Comparison of ENCODE assay signal across 12 cellular contexts in the genomic region with DNA sequence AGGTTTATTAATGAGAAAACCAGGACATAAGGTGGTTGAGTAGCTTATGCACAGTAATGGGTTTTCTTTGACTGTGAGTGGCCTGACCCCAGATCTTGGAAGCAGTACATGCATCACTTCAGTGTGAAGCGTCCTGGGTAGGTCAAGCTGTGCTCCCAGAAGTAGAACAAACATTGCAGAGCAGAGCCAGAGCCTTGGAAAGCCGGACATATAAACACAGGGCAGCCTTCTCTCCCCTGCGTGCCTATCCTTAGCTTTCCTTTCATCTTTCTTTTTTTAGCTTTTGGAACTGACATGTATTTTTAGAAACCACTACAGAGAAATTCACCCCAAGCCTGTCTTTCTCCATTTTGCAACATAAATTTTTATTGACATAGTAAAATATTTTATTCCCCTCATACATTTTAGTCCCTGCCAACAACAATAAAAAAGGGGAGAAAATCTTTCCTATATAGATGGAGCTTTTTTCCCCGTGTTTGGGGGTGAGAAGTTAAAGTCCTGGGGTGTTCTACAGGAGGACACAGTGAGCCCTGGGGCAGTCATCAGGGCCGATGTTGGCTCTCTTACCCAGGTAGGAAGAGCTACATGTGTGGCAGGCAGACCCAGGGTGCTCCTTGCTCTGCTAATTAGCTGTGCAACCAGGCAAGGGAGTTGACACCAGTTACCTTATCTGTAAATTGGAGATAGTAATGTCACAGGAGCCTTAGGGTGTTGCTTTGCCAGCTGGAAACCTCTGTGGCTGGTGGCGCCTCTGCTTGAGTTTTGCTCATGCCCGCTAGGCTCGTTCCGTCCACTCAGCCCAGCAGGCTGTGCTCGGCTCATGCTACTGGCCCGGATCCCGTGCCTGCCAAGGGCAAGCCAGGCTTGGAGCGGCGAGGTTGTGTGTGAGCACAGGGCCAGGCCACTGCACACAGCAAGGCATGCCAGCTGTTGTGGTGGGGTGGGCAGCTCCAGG.
DNase-seq lines count a peak whose midpoint lies in the region; TF ChIP-seq lines count a peak whose summit lies in the region.
"Had no signal": no experiment of that assay in that cellular context is flagged by ENCODE, and none has a peak within 500 bp of the region (broad histone marks: within the 10 kb centered on the region; RNA-seq: fewer than 3 reads in every experiment).

No MANE protein-coding gene starts in this region.

- H2BK120ac ChIP-seq in neuronal stem cell (ENCODE audit: low read depth, low read length) = no peak overlapping the region

- H3K4me3 ChIP-seq in BE2C (ENCODE audit: low read depth, low read length) (no peak overlapping the region), ascending aorta (no peak overlapping the region), neuronal stem cell (ENCODE audit: low read length in 2 of 2) (no peak overlapping the region), H7 (ENCODE audit: insufficient read depth, low read depth, low read length) (no peak overlapping the region)
- H3K4me3 ChIP-seq: K562 had no signal

- no peak overlapping the region for H3K23ac ChIP-seq in neuronal stem cell (ENCODE audit: low read depth, low read length, poor library complexity)

- no peak overlapping the region for H2AFZ ChIP-seq in neuronal stem cell (ENCODE audit: low read length)

- H3K27me3 ChIP-seq in BE2C (no peaks in the 10 kb centered on the region), ascending aorta (no peaks in the 10 kb centered on the region), neuronal stem cell (ENCODE audit: control insufficient read depth in 3 of 3, insufficient read depth in 3 of 3, low read depth in 1 of 3, low read length in 3 of 3) (no peaks in the 10 kb centered on the region), H7 (ENCODE audit: control insufficient read depth, insufficient read depth, low read length) (no peaks in the 10 kb centered on the region)

- no peak for TF ChIP-seq CTCF in BE2C (IDR thresholded peaks at IDR 0.05; ENCODE audit: low read depth, low read length)
- TF ChIP-seq CTCF in ascending aorta (IDR thresholded peaks at IDR 0.05) = peak in 1 of 3 experiments; percentile 16
- TF ChIP-seq CTCF in GM13977 (IDR thresholded peaks at IDR 0.05; ENCODE audit: extremely low read depth, insufficient read depth, missing control alignments) = no peak

- H3K9me3 ChIP-seq in BE2C (no peaks in the 10 kb centered on the region), ascending aorta (no peaks in the 10 kb centered on the region), neuronal stem cell (replicated peaks in 1 of 2; ENCODE audit: control insufficient read depth in 2 of 2, insufficient read depth in 1 of 2, low read depth in 1 of 2, low read length in 2 of 2) (no peaks in the 10 kb centered on the region)

- no peak overlapping the region for H2BK12ac ChIP-seq in neuronal stem cell (ENCODE audit: low read length)

- H2BK15ac ChIP-seq in neuronal stem cell (ENCODE audit: low read length) = peak overlapping the region; percentile 20

- intact Hi-C loops in ascending aorta (cut with DNase I) = no loop called here
- intact Hi-C loops in cardiac septum (cut with DNase I) = no loop called here

- H3K4me1 ChIP-seq in BE2C (no peaks in the 10 kb centered on the region), ascending aorta (peaks cover 0 to 12% of the 10 kb centered on the region in 2 donors), neuronal stem cell (ENCODE audit: control insufficient read depth in 2 of 2, insufficient read depth in 1 of 2, low read depth in 1 of 2, low read length in 2 of 2) (no peaks in the 10 kb centered on the region)

- in situ Hi-C loops in GM13977 (cut with MboI; ENCODE audit: low pct_unique_long_range_greater_than_20kb, low sequenced_read_pairs, unreplicated experiment) = no loop called here

- WGBS in neuronal stem cell (ENCODE audit: extremely low coverage in 2 of 2, insufficient read length in 2 of 2, insufficient replicate concordance in 1 of 2), 2 donors = no CpG with 5 or more reads among the region's 14 CpGs

- no peak overlapping the region for H3K9ac ChIP-seq in neuronal stem cell (ENCODE audit: low read depth, low read length, poor library complexity)

- no peak overlapping the region for H2BK5ac ChIP-seq in neuronal stem cell (ENCODE audit: low read length)

- no peak overlapping the region for H2AK5ac ChIP-seq in neuronal stem cell (ENCODE audit: low read depth, low read length)

- H3K36me3 ChIP-seq in BE2C (no peaks in the 10 kb centered on the region), ascending aorta (no peaks in the 10 kb centered on the region), neuronal stem cell (replicated peaks in 1 of 2; ENCODE audit: control insufficient read depth in 2 of 2, insufficient read depth in 2 of 2, low read length in 2 of 2) (peaks cover 0 to 2% of the 10 kb centered on the region in 2 donors), H7 (replicated peaks; ENCODE audit: control insufficient read depth, insufficient read depth, low read length) (no peaks in the 10 kb centered on the region)

- DNase-seq in BE2C (peak; percentile 30), ascending aorta (ENCODE audit: low spot score in 2 of 2) (no peak), cardiac septum (ENCODE audit: low spot score) (peak; percentile 82), neuronal stem cell (ENCODE audit: low spot score) (no peak), OCI-M1 (lab: John Stamatoyannopoulos, UW) (no peak), GM13977 (ENCODE audit: low spot score) (no peak), H7 (no peak)
- DNase-seq in stimulated activated CD8-positive, alpha-beta memory T cell treated with anti-CD3 and anti-CD28 coated beads, Interleukin-4, amount 100 ng/mL, for 48 hours = no peak
- DNase-seq: activated CD8-positive, alpha-beta memory T cell treated with anti-CD3 and anti-CD28 coated beads, Interleukin-2, amount 50 U/mL, for 48 hours; activated naive CD8-positive, alpha-beta T cell treated with anti-CD3 and anti-CD28 coated beads, Interleukin-2, amount 50 U/mL, for 24 hours; stimulated activated CD4-positive, alpha-beta T cell treated with anti-CD3 and anti-CD28 coated beads, Interleukin-12 subunit alpha, Interleukin-12 subunit beta, amount 100 ng/mL, for 4 hours had no signal

- no peaks in the 10 kb centered on the region for H3K79me1 ChIP-seq in neuronal stem cell (ENCODE audit: low read depth, low read length)

- H3K4ac ChIP-seq in neuronal stem cell (ENCODE audit: low read length) = no peak overlapping the region

- H3K14ac ChIP-seq in neuronal stem cell (ENCODE audit: low read length) = peak overlapping the region; percentile 5

- no peak overlapping the region for H4K8ac ChIP-seq in neuronal stem cell (ENCODE audit: low read depth, low read length)

- peak overlapping the region; percentile 83 for H3K18ac ChIP-seq in neuronal stem cell (ENCODE audit: low read length)

- H4K91ac ChIP-seq in neuronal stem cell (ENCODE audit: low read depth, low read length, poor library complexity) = no peak overlapping the region

- H3K27ac ChIP-seq in ascending aorta = peak overlapping the region; percentile 54 to 66
- H3K27ac ChIP-seq in neuronal stem cell (replicated peaks; ENCODE audit: low read length) = no peak overlapping the region

- no peak overlapping the region for H3K4me2 ChIP-seq in neuronal stem cell (ENCODE audit: insufficient read depth, low read length, poor library complexity, severe bottlenecking)

Comparison
In these comparisons a context has a peak if more than half of its experiments do, and no peak if none do; other contexts are left out.
1. DNase-seq: peak in BE2C (single experiment) and cardiac septum (single experiment); none in ascending aorta (0 of 2), neuronal stem cell (single experiment), OCI-M1 (single experiment), stimulated activated CD8-positive, alpha-beta memory T cell treated with anti-CD3 and anti-CD28 coated beads, Interleukin-4, amount 100 ng/mL, for 48 hours (single experiment), GM13977 (single experiment) and H7 (single experiment).